ENCODE assay signal across 18 cellular contexts in genomic region chr1:35433714-35434113, GRCh38.
A peak's percentile ranks its signal among the peaks of the same experiment; 100 is the strongest.
DNase-seq lines count a peak whose midpoint lies in the region; TF ChIP-seq lines count a peak whose summit lies in the region.
"Had no signal": no experiment of that assay in that cellular context is flagged by ENCODE, and none has a peak within 500 bp of the region (broad histone marks: within the 10 kb centered on the region; RNA-seq: fewer than 3 reads in every experiment).

No MANE protein-coding gene starts in this region.

- H3K27me3 ChIP-seq in mammary epithelial cell (ENCODE audit: insufficient read depth, low read length) (no peaks in the 10 kb centered on the region), neutrophil (no peaks in the 10 kb centered on the region), tibial artery (no peaks in the 10 kb centered on the region)

- DNase-seq in G401 (ENCODE audit: low spot score) (peak; percentile 3), OCI-LY7 (ENCODE audit: low spot score) (no peak), mammary epithelial cell (no peak), NCI-H2196 treated with DMSO at 0.1 percent for 48 hours (lab: John Stamatoyannopoulos, UW; ENCODE audit: unreplicated experiment) (no peak), NCI-H1417 treated with DMSO at 0.1 percent for 48 hours (lab: John Stamatoyannopoulos, UW) (no peak), tibial artery (no peak)
- DNase-seq: ACHN; AML-193; CD4-positive, CD25-positive, alpha-beta regulatory T cell; GM23248; KBM-7; NCI-H1436 treated with DMSO at 0.1 percent for 48 hours; NCI-H2029 treated with DMSO at 0.1 percent for 48 hours; NCI-H2171 treated with DMSO at 0.1 percent for 48 hours; NCI-H748 treated with DMSO at 0.1 percent for 48 hours; SHP77 had no signal

- BruUV-seq in OCI-LY7 (replicated peaks; lab: Mats Ljungman, UMichigan): TSS peak; percentile 58
- TSS peak; percentile 52 for BruUV-seq in mammary epithelial cell (replicated peaks; lab: Mats Ljungman, UMichigan)

- in situ Hi-C loops in G401 (cut with HindIII; ENCODE audit: low sequenced_read_pairs): no loop called here
- in situ Hi-C loops in mammary epithelial cell (cut with MboI; ENCODE audit: low sequenced_read_pairs in 2 of 2): no loop called here

- no peak overlapping the region for H2AFZ ChIP-seq in OCI-LY7 (ENCODE audit: low read length)
- H2AFZ ChIP-seq in mammary epithelial cell (ENCODE audit: low read depth, low read length): no peak overlapping the region
- H2AFZ ChIP-seq: GM23248 had no signal

- POLR2A ChIA-PET in OCI-LY7 (lab: Charles Lee): no interaction called here

- H3K4me3 ChIP-seq in OCI-LY7 (ENCODE audit: low read depth, low read length, poor library complexity, severe bottlenecking) (no peak overlapping the region), mammary epithelial cell (replicated peaks in 1 of 3; ENCODE audit: insufficient read depth in 1 of 3, low read depth in 2 of 3, low read length in 3 of 3) (no peak overlapping the region), neutrophil (ENCODE audit: low read depth in 1 of 2, low read length in 1 of 2) (no peak overlapping the region), tibial artery (no peak overlapping the region)
- H3K4me3 ChIP-seq: GM23248 had no signal

- H4K20me1 ChIP-seq in OCI-LY7 (ENCODE audit: insufficient read depth, low read length): no peaks in the 10 kb centered on the region
- no peaks in the 10 kb centered on the region for H4K20me1 ChIP-seq in mammary epithelial cell (ENCODE audit: insufficient read depth, low read length)

- intact Hi-C loops in OCI-LY7 (cut with micrococcal nuclease; ENCODE audit: unreplicated experiment) (no loop called here), mammary epithelial cell (cut with micrococcal nuclease) (no loop called here), tibial artery (cut with DNase I; ENCODE audit: low total_unique reads) (no loop called here)

- TF ChIP-seq CTCF in OCI-LY7 (conservative IDR thresholded peaks at IDR 0.05; ENCODE audit: low read length): no peak
- no peak for TF ChIP-seq CTCF in mammary epithelial cell (conservative IDR thresholded peaks at IDR 0.05 in 1 of 2, IDR thresholded peaks at IDR 0.05 in 1 of 2; ENCODE audit: extremely low read depth in 1 of 2, insufficient read depth in 1 of 2, low read depth in 1 of 2, low read length in 2 of 2)
- TF ChIP-seq CTCF in neutrophil (IDR thresholded peaks at IDR 0.05): no peak
- TF ChIP-seq CTCF in tibial artery (IDR thresholded peaks at IDR 0.05): no peak

- H3K4me1 ChIP-seq in OCI-LY7 (ENCODE audit: insufficient read depth, low read length, poor library complexity, severe bottlenecking): no peaks in the 10 kb centered on the region
- H3K4me1 ChIP-seq in mammary epithelial cell (ENCODE audit: insufficient read depth, low read length): no peaks in the 10 kb centered on the region
- H3K4me1 ChIP-seq in neutrophil (ENCODE audit: control insufficient read depth in 1 of 2, insufficient read depth in 1 of 2, low read depth in 1 of 2, low read length in 1 of 2): peaks cover 0 to 5% of the 10 kb centered on the region in 2 experiments
- H3K4me1 ChIP-seq in tibial artery: no peaks in the 10 kb centered on the region

- dilution Hi-C loops in mammary epithelial cell (cut with HindIII; ENCODE audit: low sequenced_read_pairs): no loop called here

- H3K9me2 ChIP-seq in OCI-LY7 (ENCODE audit: insufficient read depth, low read length): no peaks in the 10 kb centered on the region

- 95% methylated on average over 10 of the region's 15 CpGs for WGBS in mammary epithelial cell (ENCODE audit: low coverage, missing lambda C conversion rate)

- H3K79me2 ChIP-seq in OCI-LY7 (ENCODE audit: insufficient read depth, low read depth, low read length) (no peaks in the 10 kb centered on the region), mammary epithelial cell (ENCODE audit: insufficient read depth, low read length) (no peaks in the 10 kb centered on the region)

- H3K36me3 ChIP-seq in OCI-LY7 (ENCODE audit: insufficient read depth, low read length): peaks cover 24% of the 10 kb centered on the region; the same call in 1 of the 2 replicates
- peaks cover 4% of the 10 kb centered on the region for H3K36me3 ChIP-seq in mammary epithelial cell (ENCODE audit: insufficient read depth, low read length)
- H3K36me3 ChIP-seq in neutrophil: peaks cover 78% of the 10 kb centered on the region
- peaks cover 25 to 78% (median 30%) of the 10 kb centered on the region in 3 donors for H3K36me3 ChIP-seq in tibial artery

- H3K9ac ChIP-seq in mammary epithelial cell (ENCODE audit: insufficient read depth, low read length): no peak overlapping the region
- H3K9ac ChIP-seq: GM23248 had no signal

- CTCF ChIA-PET in OCI-LY7 (lab: Charles Lee; ENCODE audit: unreplicated experiment) (no interaction called here), mammary epithelial cell (lab: Charles Lee; ENCODE audit: low non-redundant PET) (no interaction called here)

- H3K9me3 ChIP-seq in OCI-LY7 (ENCODE audit: low read length) (no peaks in the 10 kb centered on the region), mammary epithelial cell (replicated peaks; ENCODE audit: insufficient read depth, low read length) (no peaks in the 10 kb centered on the region), neutrophil (no peaks in the 10 kb centered on the region), tibial artery (no peaks in the 10 kb centered on the region)

- H3K27ac ChIP-seq in OCI-LY7 (ENCODE audit: low read depth, low read length, poor library complexity, severe bottlenecking) (no peak overlapping the region), mammary epithelial cell (ENCODE audit: insufficient read depth, low read depth, low read length) (no peak overlapping the region), neutrophil (peak overlapping the region; percentile 19), tibial artery (no peak overlapping the region)
- H3K27ac ChIP-seq: GM23248, HL-60 had no signal

- H3K4me2 ChIP-seq in OCI-LY7 (ENCODE audit: low read length) (no peak overlapping the region), mammary epithelial cell (ENCODE audit: insufficient read depth, low read depth, low read length) (no peak overlapping the region)
